Comparison of ENCODE assay signal across 11 cellular contexts in genomic region chr12:109433618-109434017, GRCh38. TPM values are rescaled to one million over a fixed set of nuclear protein-coding genes. Genes with fewer than 3 reads are reported as not detected.
A peak's percentile ranks its signal among the peaks of the same experiment; 100 is the strongest.
DNase-seq lines count a peak whose midpoint lies in the region; ATAC-seq and TF ChIP-seq lines count a peak whose summit lies in the region.
"Had no signal": no experiment of that assay in that cellular context is flagged by ENCODE, and none has a peak within 500 bp of the region (broad histone marks: within the 10 kb centered on the region; RNA-seq: fewer than 3 reads in every experiment).

No MANE protein-coding gene starts in this region.

- H3K36me3 Mint-ChIP-seq in Caco-2 (ENCODE audit: insufficient read depth, unreplicated experiment) (no peaks in the 10 kb centered on the region), neural progenitor cell (peaks cover 4% of the 10 kb centered on the region)
- H3K36me3 Mint-ChIP-seq: activated naive CD8-positive, alpha-beta T cell treated with anti-CD3 and anti-CD28 coated beads for 36 hours had no signal

- H3K27ac Mint-ChIP-seq in Caco-2 (ENCODE audit: unreplicated experiment) (no peak overlapping the region), neural progenitor cell (peak overlapping the region; percentile 85)
- H3K27ac Mint-ChIP-seq: activated naive CD8-positive, alpha-beta T cell treated with anti-CD3 and anti-CD28 coated beads for 36 hours had no signal

- DNase-seq in Caco-2 (peak; percentile 38 to 44), HuH-7.5 (ENCODE audit: low spot score) (peak; percentile 56), esophagus squamous epithelium (lab: John Stamatoyannopoulos, UW) (no peak), neural progenitor cell (ENCODE audit: low spot score) (peak; percentile 27), dorsolateral prefrontal cortex (no peak), NOMO-1 treated with DMSO at 0.1 percent for 48 hours (lab: John Stamatoyannopoulos, UW; ENCODE audit: unreplicated experiment) (no peak)
- DNase-seq in activated effector memory CD4-positive, alpha-beta T cell treated with anti-CD3 and anti-CD28 coated beads, Interleukin-2, amount 50 U/mL, for 16 hours: no peak
- DNase-seq: activated naive CD8-positive, alpha-beta T cell treated with anti-CD3 and anti-CD28 coated beads for 36 hours; NCI-H1417; stimulated activated CD4-positive, alpha-beta T cell treated with anti-CD3 and anti-CD28 coated beads, Interleukin-12 subunit alpha, Interleukin-12 subunit beta, amount 100 ng/mL, for 4 hours had no signal

- H3K27ac ChIP-seq in esophagus squamous epithelium (peak overlapping the region in 3 of 4 donors; percentile 50 to 75 (median 75)), neural progenitor cell (no peak overlapping the region), dorsolateral prefrontal cortex (no peak overlapping the region)

- H3K4me2 ChIP-seq in neural progenitor cell: no peak overlapping the region

- POLR2A ChIA-PET in Caco-2 (lab: Charles Lee): interaction anchor here (1.0 kb wide), 1 partner anchor 44 kb away, joined by 4 read pairs; the partner anchor contains the start of genes KCTD10 and UBE3B

- H3F3A ChIP-seq in neural progenitor cell (ENCODE audit: low read depth): no peaks in the 10 kb centered on the region

- WGBS in esophagus squamous epithelium, 2 donors: 63 to 65% methylated on average over 3 to 4 of the region's 4 CpGs

- H3K27me3 Mint-ChIP-seq in Caco-2 (ENCODE audit: insufficient read depth, unreplicated experiment) (no peaks in the 10 kb centered on the region), neural progenitor cell (ENCODE audit: insufficient read depth, low read depth) (peaks cover 5% of the 10 kb centered on the region)
- H3K27me3 Mint-ChIP-seq: activated naive CD8-positive, alpha-beta T cell treated with anti-CD3 and anti-CD28 coated beads for 36 hours had no signal

- H2AFZ ChIP-seq in neural progenitor cell (replicated peaks): no peak overlapping the region

- no peak overlapping the region for H3K4me3 ChIP-seq in Caco-2 (ENCODE audit: low read depth, low read length)
- H3K4me3 ChIP-seq in esophagus squamous epithelium: no peak overlapping the region
- H3K4me3 ChIP-seq in neural progenitor cell: no peak overlapping the region
- no peak overlapping the region for H3K4me3 ChIP-seq in dorsolateral prefrontal cortex

- intact Hi-C loops in Caco-2 (cut with micrococcal nuclease; ENCODE audit: unreplicated experiment) (loop anchor here (5.0 kb wide), 1 partner anchor 44 kb away; the partner anchor contains the start of genes KCTD10 and UBE3B), esophagus squamous epithelium (cut with DNase I) (loop anchor here (10.0 kb wide), 1 partner anchor 61 kb away; no protein-coding TSS in a partner anchor), dorsolateral prefrontal cortex (cut with DNase I) (no loop called here)

- H3K9me3 ChIP-seq in Caco-2 (no peaks in the 10 kb centered on the region), esophagus squamous epithelium (no peaks in the 10 kb centered on the region), neural progenitor cell (ENCODE audit: low read depth) (no peaks in the 10 kb centered on the region)

- H3K79me2 ChIP-seq in neural progenitor cell (ENCODE audit: low read depth): no peaks in the 10 kb centered on the region

- H3K4me1 ChIP-seq in Caco-2 (no peaks in the 10 kb centered on the region), esophagus squamous epithelium (peaks cover 4 to 42% (median 10%) of the 10 kb centered on the region in 3 donors), neural progenitor cell (no peaks in the 10 kb centered on the region)

- no peaks in the 10 kb centered on the region for H4K20me1 ChIP-seq in neural progenitor cell (ENCODE audit: low read depth)

- H3K9me3 Mint-ChIP-seq in Caco-2 (ENCODE audit: unreplicated experiment) (no peaks in the 10 kb centered on the region), neural progenitor cell (peaks cover 4% of the 10 kb centered on the region)
- H3K9me3 Mint-ChIP-seq: activated naive CD8-positive, alpha-beta T cell treated with anti-CD3 and anti-CD28 coated beads for 36 hours had no signal

- no peak for TF ChIP-seq POLR2A in esophagus squamous epithelium (IDR thresholded peaks at IDR 0.05)

- no TSS peak for BruUV-seq in Caco-2 (replicated peaks; lab: Mats Ljungman, UMichigan)

- H3K9ac ChIP-seq in neural progenitor cell: no peak overlapping the region

- CTCF ChIA-PET in Caco-2 (lab: Charles Lee): interaction anchor here (0.6 to 2.2 kb wide), 8 partner anchors 11 to 416 kb away, joined by 3 to 12 read pairs (median 3); no protein-coding TSS in a partner anchor

- H3K36me3 ChIP-seq in Caco-2 (ENCODE audit: control insufficient read depth, insufficient read depth, low read length): no peaks in the 10 kb centered on the region
- H3K36me3 ChIP-seq in esophagus squamous epithelium: no peaks in the 10 kb centered on the region
- H3K36me3 ChIP-seq in neural progenitor cell: no peaks in the 10 kb centered on the region

- no peak overlapping the region for H3K4me3 Mint-ChIP-seq in Caco-2 (ENCODE audit: unreplicated experiment)
- no peak overlapping the region for H3K4me3 Mint-ChIP-seq in neural progenitor cell
- H3K4me3 Mint-ChIP-seq: activated naive CD8-positive, alpha-beta T cell treated with anti-CD3 and anti-CD28 coated beads for 36 hours had no signal

- ATAC-seq in GM21367 (IDR thresholded peaks at IDR 0.05; ENCODE audit: unreplicated experiment): no peak

- H3K4me1 Mint-ChIP-seq in Caco-2 (ENCODE audit: low read depth, unreplicated experiment): no peaks in the 10 kb centered on the region
- H3K4me1 Mint-ChIP-seq in neural progenitor cell: peaks cover 27% of the 10 kb centered on the region

- TF ChIP-seq CTCF in Caco-2 (IDR thresholded peaks at IDR 0.05; ENCODE audit: insufficient read depth in 1 of 2, low read depth in 1 of 2, low read length in 1 of 2, severe bottlenecking in 1 of 2, unreplicated experiment in 1 of 2): peak; percentile 32 to 38
- TF ChIP-seq CTCF in esophagus squamous epithelium (IDR thresholded peaks at IDR 0.05): peak in 3 of 6 experiments; percentile 19 to 41 (median 21)
- TF ChIP-seq CTCF in neural progenitor cell (IDR thresholded peaks at IDR 0.05): peak; percentile 49
- peak in 8 of 56 donors; percentile 9 to 37 (median 13) for TF ChIP-seq CTCF in dorsolateral prefrontal cortex (IDR thresholded peaks at IDR 0.05 in 54 of 56, conservative IDR thresholded peaks at IDR 0.05 in 2 of 56; ENCODE audit: low read depth in 1 of 56, partially characterized antibody in 56 of 56)

- H3K27me3 ChIP-seq in Caco-2 (replicated peaks; ENCODE audit: control insufficient read depth, insufficient read depth, low read length) (no peaks in the 10 kb centered on the region), esophagus squamous epithelium (no peaks in the 10 kb centered on the region), neural progenitor cell (no peaks in the 10 kb centered on the region), dorsolateral prefrontal cortex (no peaks in the 10 kb centered on the region)

RNA-seq across cellular contexts. Expression of gene KCTD10, which starts 43.5 kb away (rescaled TPM):
- total RNA-seq in Caco-2 (2022) (40.2 and 41.5 TPM in 2 replicates), esophagus squamous epithelium (10 to 100 TPM; 31.5 to 62.8 (median 46.5) TPM), neural progenitor cell (ENCODE audit: low replicate concordance) (40.9 and 57.5 TPM in 2 replicates), dorsolateral prefrontal cortex (10 to 100 TPM; 32.1 to 62.5 (median 42.9) TPM)

RNA-seq across cellular contexts. Expression of gene UBE3B, which starts 43.8 kb away (rescaled TPM):
- total RNA-seq in Caco-2 (2022) (38.4 and 40.2 TPM in 2 replicates), esophagus squamous epithelium (10 to 100 TPM; 31.7 to 48.7 (median 37.6) TPM), neural progenitor cell (ENCODE audit: low replicate concordance) (28.4 and 33.7 TPM in 2 replicates), dorsolateral prefrontal cortex (10 to 100 TPM; 39.2 to 68.5 (median 52.9) TPM)

Comparison
In these comparisons a context has a peak if more than half of its experiments do, and no peak if none do; other contexts are left out.
1. DNase-seq: peak in Caco-2 (2 of 2), HuH-7.5 (single experiment) and neural progenitor cell (single experiment); none in esophagus squamous epithelium (single experiment), dorsolateral prefrontal cortex (0 of 10), NOMO-1 treated with DMSO at 0.1 percent for 48 hours (single experiment) and activated effector memory CD4-positive, alpha-beta T cell treated with anti-CD3 and anti-CD28 coated beads, Interleukin-2, amount 50 U/mL, for 16 hours (single experiment).
2. H3K27ac ChIP-seq: peak in esophagus squamous epithelium (3 of 4); none in neural progenitor cell (single experiment) and dorsolateral prefrontal cortex (0 of 59).
3. intact Hi-C loops: an anchor here in Caco-2 (5.0 kb wide) and esophagus squamous epithelium (10.0 kb wide); none called in dorsolateral prefrontal cortex.